In the genomic region with DNA sequence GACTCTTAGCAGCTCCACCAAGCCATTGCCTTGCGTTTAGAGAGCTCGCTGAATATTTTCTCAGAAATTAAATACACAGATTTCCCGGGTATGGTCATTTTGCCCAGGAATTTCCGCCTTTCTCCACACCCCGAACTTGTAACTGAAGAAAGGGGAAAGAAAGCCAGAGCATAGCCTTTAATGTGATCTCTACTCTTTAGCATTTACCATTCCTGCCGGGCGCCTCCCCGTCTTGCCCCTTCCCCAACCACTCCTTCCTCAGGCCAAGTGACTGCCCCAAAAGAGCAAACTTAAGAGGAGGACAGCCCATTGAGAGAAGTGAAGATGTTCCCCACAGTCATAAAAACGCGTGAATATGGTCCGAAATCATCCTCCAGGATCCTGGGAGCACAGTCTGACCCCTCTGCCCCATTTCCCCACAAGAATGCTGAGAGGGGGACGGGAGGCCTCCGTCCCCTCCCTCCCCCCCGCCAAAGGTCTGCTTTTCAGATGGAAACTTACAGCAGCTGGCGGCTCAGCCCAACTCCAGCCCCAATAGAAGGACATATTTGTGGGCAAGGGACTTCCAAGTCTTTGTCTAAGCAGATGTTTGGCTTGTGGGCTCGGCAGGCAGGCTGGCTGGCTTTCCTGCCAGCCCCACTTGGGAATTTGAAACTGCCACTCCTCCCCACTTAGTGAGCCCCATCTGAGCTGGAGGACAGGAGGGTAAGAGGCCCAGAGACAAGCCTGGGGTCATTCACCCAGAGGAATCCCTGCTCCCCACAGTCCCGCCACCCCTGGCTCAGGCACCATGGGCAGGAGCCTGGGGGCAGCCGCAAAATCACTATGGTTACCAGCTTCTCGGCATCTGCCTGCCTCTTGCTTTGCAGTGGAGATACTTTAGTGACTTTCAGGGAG, we compare ENCODE assay signal across 11 cellular contexts. TPM values are rescaled to one million over a fixed set of nuclear protein-coding genes. Genes with fewer than 3 reads are reported as not detected.
DNase-seq lines count a peak whose midpoint lies in the region; ATAC-seq and TF ChIP-seq lines count a peak whose summit lies in the region.
"Had no signal": no experiment of that assay in that cellular context is flagged by ENCODE, and none has a peak within 500 bp of the region (broad histone marks: within the 10 kb centered on the region; RNA-seq: fewer than 3 reads in every experiment).

No MANE protein-coding gene starts in this region.

- TF ChIP-seq EP300 in suprapubic skin (IDR thresholded peaks at IDR 0.05), result no peak

- BruUV-seq in OCI-LY7 (replicated peaks; lab: Mats Ljungman, UMichigan), result no TSS peak

- no peak overlapping the region for H3K4me2 ChIP-seq in OCI-LY7 (ENCODE audit: low read length)

- H3K27ac ChIP-seq in HEK293 (ENCODE audit: extremely low read depth, low read depth, low read length) (no peak overlapping the region), body of pancreas (peak overlapping the region in 1 of 4 donors; percentile 2), suprapubic skin (peak overlapping the region; percentile 73), OCI-LY7 (ENCODE audit: low read depth, low read length, poor library complexity, severe bottlenecking) (no peak overlapping the region)

- H2AFZ ChIP-seq in OCI-LY7 (ENCODE audit: low read length), result no peak overlapping the region

- H3K9me3 ChIP-seq in HEK293 (ENCODE audit: control insufficient read depth, insufficient read depth, low read depth, low read length), result no peaks in the 10 kb centered on the region
- no peaks in the 10 kb centered on the region for H3K9me3 ChIP-seq in body of pancreas
- no peaks in the 10 kb centered on the region for H3K9me3 ChIP-seq in suprapubic skin
- H3K9me3 ChIP-seq in OCI-LY7 (ENCODE audit: low read length), result no peaks in the 10 kb centered on the region

- H3K4me1 ChIP-seq in HEK293 (ENCODE audit: control insufficient read depth, insufficient read depth, low read length) (peaks cover 11% of the 10 kb centered on the region), body of pancreas (peaks cover 11% of the 10 kb centered on the region), suprapubic skin (peaks cover 42% of the 10 kb centered on the region), OCI-LY7 (ENCODE audit: insufficient read depth, low read length, poor library complexity, severe bottlenecking) (no peaks in the 10 kb centered on the region)

- H4K20me1 ChIP-seq in OCI-LY7 (ENCODE audit: insufficient read depth, low read length), result no peaks in the 10 kb centered on the region

- no peaks in the 10 kb centered on the region for H3K79me2 ChIP-seq in OCI-LY7 (ENCODE audit: insufficient read depth, low read depth, low read length)

- H3K36me3 ChIP-seq in HEK293 (ENCODE audit: control insufficient read depth in 2 of 2, insufficient read depth in 1 of 2, low read length in 2 of 2) (peaks cover 0 to 30% of the 10 kb centered on the region in 2 experiments; a peak in 2 of 3 replicates), body of pancreas (replicated peaks in 1 of 2; ENCODE audit: insufficient read depth in 1 of 2, low read depth in 2 of 2) (peaks cover 0 to 1% of the 10 kb centered on the region in 2 donors), suprapubic skin (peaks cover 13% of the 10 kb centered on the region), OCI-LY7 (ENCODE audit: insufficient read depth, low read length) (no peaks in the 10 kb centered on the region)

- TF ChIP-seq POLR2A in body of pancreas (IDR thresholded peaks at IDR 0.05) (no peak), suprapubic skin (IDR thresholded peaks at IDR 0.05) (no peak)

- no peaks in the 10 kb centered on the region for H3K9me2 ChIP-seq in OCI-LY7 (ENCODE audit: insufficient read depth, low read length)

- no peak for TF ChIP-seq CTCF in HEK293 (tag by site-specific recombination; IDR thresholded peaks at IDR 0.05)
- no peak for TF ChIP-seq CTCF in body of pancreas (IDR thresholded peaks at IDR 0.05)
- TF ChIP-seq CTCF in suprapubic skin (IDR thresholded peaks at IDR 0.05), result no peak
- TF ChIP-seq CTCF in OCI-LY7 (conservative IDR thresholded peaks at IDR 0.05; ENCODE audit: low read length), result no peak

- WGBS in body of pancreas, 2 donors, result 85 to 90% methylated on average over 19 of the region's 19 CpGs
- 57% methylated on average over 19 of the region's 19 CpGs for WGBS in suprapubic skin

- H3K27me3 ChIP-seq in body of pancreas, result no peaks in the 10 kb centered on the region
- H3K27me3 ChIP-seq in suprapubic skin, result no peaks in the 10 kb centered on the region

- intact Hi-C loops in body of pancreas (cut with DNase I), result no loop called here
- intact Hi-C loops in posterior vena cava (cut with DNase I), result no loop called here
- intact Hi-C loops in OCI-LY7 (cut with micrococcal nuclease; ENCODE audit: unreplicated experiment), result no loop called here

- H3K4me3 ChIP-seq in HEK293 (ENCODE audit: low read depth, low read length), result no peak overlapping the region
- H3K4me3 ChIP-seq in body of pancreas, result no peak overlapping the region
- no peak overlapping the region for H3K4me3 ChIP-seq in suprapubic skin
- no peak overlapping the region for H3K4me3 ChIP-seq in OCI-LY7 (ENCODE audit: low read depth, low read length, poor library complexity, severe bottlenecking)

- POLR2A ChIA-PET in HEK293 (lab: Yijun Ruan, JAX), result no interaction called here
- POLR2A ChIA-PET in OCI-LY7 (lab: Charles Lee), result interaction anchor here (0.8 kb wide), 1 partner anchor 13 kb away, joined by 3 read pairs; no protein-coding TSS in a partner anchor

- DNase-seq in body of pancreas (peak in 2 of 4 donors; percentile 10 to 27), iris pigment epithelial cell (ENCODE audit: low read depth) (peak; percentile 77), suprapubic skin (ENCODE audit: low spot score in 2 of 2) (peak; percentile 79 to 86), anterior cingulate cortex (lab: John Stamatoyannopoulos, UW) (no peak), posterior vena cava (ENCODE audit: low spot score) (no peak), OCI-LY7 (ENCODE audit: low spot score) (no peak)
- DNase-seq in stimulated activated CD4-positive, alpha-beta T cell treated with anti-CD3 and anti-CD28 coated beads, Interleukin-4, amount 100 ng/mL, for 4 hours, result no peak
- DNase-seq: activated CD4-positive, alpha-beta T cell treated with anti-CD3 and anti-CD28 coated beads for 48 hours; effector memory CD4-positive, alpha-beta T cell; stimulated activated naive CD4-positive, alpha-beta T cell had no signal

- CTCF ChIA-PET in HEK293 (lab: Yijun Ruan, JAX), result interaction anchor here (0.7 to 1.2 kb wide), 4 partner anchors 9 to 141 kb away, joined by 3 to 4 read pairs (median 3); no protein-coding TSS in a partner anchor
- CTCF ChIA-PET in OCI-LY7 (lab: Charles Lee; ENCODE audit: unreplicated experiment), result no interaction called here

- ATAC-seq in body of pancreas, result peak; percentile 41

TF ChIP-seq in HEK293, 187 proteins besides CTCF, POLR2A, EP300 and RAD21:
- TF ChIP-seq, protein P1, sequence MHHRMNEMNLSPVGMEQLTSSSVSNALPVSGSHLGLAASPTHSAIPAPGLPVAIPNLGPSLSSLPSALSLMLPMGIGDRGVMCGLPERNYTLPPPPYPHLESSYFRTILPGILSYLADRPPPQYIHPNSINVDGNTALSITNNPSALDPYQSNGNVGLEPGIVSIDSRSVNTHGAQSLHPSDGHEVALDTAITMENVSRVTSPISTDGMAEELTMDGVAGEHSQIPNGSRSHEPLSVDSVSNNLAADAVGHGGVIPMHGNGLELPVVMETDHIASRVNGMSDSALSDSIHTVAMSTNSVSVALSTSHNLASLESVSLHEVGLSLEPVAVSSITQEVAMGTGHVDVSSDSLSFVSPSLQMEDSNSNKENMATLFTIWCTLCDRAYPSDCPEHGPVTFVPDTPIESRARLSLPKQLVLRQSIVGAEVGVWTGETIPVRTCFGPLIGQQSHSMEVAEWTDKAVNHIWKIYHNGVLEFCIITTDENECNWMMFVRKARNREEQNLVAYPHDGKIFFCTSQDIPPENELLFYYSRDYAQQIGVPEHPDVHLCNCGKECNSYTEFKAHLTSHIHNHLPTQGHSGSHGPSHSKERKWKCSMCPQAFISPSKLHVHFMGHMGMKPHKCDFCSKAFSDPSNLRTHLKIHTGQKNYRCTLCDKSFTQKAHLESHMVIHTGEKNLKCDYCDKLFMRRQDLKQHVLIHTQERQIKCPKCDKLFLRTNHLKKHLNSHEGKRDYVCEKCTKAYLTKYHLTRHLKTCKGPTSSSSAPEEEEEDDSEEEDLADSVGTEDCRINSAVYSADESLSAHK (tag by site-specific recombination; IDR thresholded peaks at IDR 0.05), result peak; percentile 97
- TF ChIP-seq ZNF449 (tag by site-specific recombination; IDR thresholded peaks at IDR 0.05) (0 out of 2 replicates have a peak, but pooled peaks have one; percentile 21), ZNF274 (IDR thresholded peaks at IDR 0.05; ENCODE audit: low read length) (no peak), ZNF274 (tag by site-specific recombination; IDR thresholded peaks at IDR 0.05; ENCODE audit: borderline replicate concordance) (no peak), ZSCAN23 (tag by site-specific recombination; IDR thresholded peaks at IDR 0.05) (no peak), ZIC2 (tag by site-specific recombination; IDR thresholded peaks at IDR 0.05) (peak; percentile 57; the same call in 1 of the 2 replicates)
TF ChIP-seq in HEK293: peak in this region for 3.

RNA-seq across cellular contexts. Expression of gene LMCD1, which starts 53.4 kb away (rescaled TPM):
- total RNA-seq in body of pancreas (10 to 100 TPM; 10.9 to 32.4 TPM), suprapubic skin (10 to 100 TPM; 33.4 to 49.3 (median 36.8) TPM), posterior vena cava (100 to 1,000 TPM; 221 to 834 TPM), OCI-LY7 (2022) (not detected in 2 replicates)
- 0.47 and 5.8 TPM in 2 replicates for total RNA-seq in OCI-LY7 (2014; rRNA removed; shearing (Covaris generic))

Comparison
In these comparisons a context has a peak if more than half of its experiments do, and no peak if none do; other contexts are left out.
1. DNase-seq: peak in iris pigment epithelial cell (single experiment) and suprapubic skin (2 of 2); none in stimulated activated CD4-positive, alpha-beta T cell treated with anti-CD3 and anti-CD28 coated beads, Interleukin-4, amount 100 ng/mL, for 4 hours (0 of 2), anterior cingulate cortex (0 of 58), posterior vena cava (single experiment) and OCI-LY7 (single experiment).